In genomic region chr12:11486623-11487444, GRCh38 we compare ENCODE assay signal across 8 cellular contexts.
DNase-seq lines count a peak whose midpoint lies in the region; ATAC-seq and TF ChIP-seq lines count a peak whose summit lies in the region.

No MANE protein-coding gene starts in this region.

- peak; percentile 96 for TF ChIP-seq CTCF in fibroblast of pulmonary artery (IDR thresholded peaks at IDR 0.05; ENCODE audit: low read length, missing control alignments)
- peak; percentile 65 for TF ChIP-seq CTCF in neutrophil (IDR thresholded peaks at IDR 0.05)

- H3K4me1 ChIP-seq in neutrophil (ENCODE audit: control insufficient read depth in 1 of 2, insufficient read depth in 1 of 2, low read depth in 1 of 2, low read length in 1 of 2), result no peaks in the 10 kb centered on the region

- no peaks in the 10 kb centered on the region for H3K36me3 ChIP-seq in neutrophil

- H3K27ac ChIP-seq in neutrophil, result no peak overlapping the region
- H3K27ac ChIP-seq in substantia nigra (ENCODE audit: low read depth, low read length, poor library complexity, severe bottlenecking), result no peak overlapping the region

- no peaks in the 10 kb centered on the region for H3K9me3 ChIP-seq in neutrophil

- ATAC-seq in GM21576 (IDR thresholded peaks at IDR 0.05; ENCODE audit: unreplicated experiment), result peak; percentile 85

- H3K4me3 ChIP-seq in fibroblast of pulmonary artery (replicated peaks; ENCODE audit: low read depth, low read length) (no peak overlapping the region), neutrophil (ENCODE audit: low read depth in 1 of 2, low read length in 1 of 2) (no peak overlapping the region)

- no peaks in the 10 kb centered on the region for H3K27me3 ChIP-seq in neutrophil

- DNase-seq in DMS114 treated with DMSO at 0.1 percent for 48 hours (lab: John Stamatoyannopoulos, UW; ENCODE audit: unreplicated experiment) (peak; percentile 79), LoVo (ENCODE audit: low spot score) (peak; percentile 92), RKO (ENCODE audit: low spot score) (peak; percentile 91), activated T-helper 1 cell treated with Interleukin-2 at 50 U/mL for 16 hours (ENCODE audit: low read depth) (peak; percentile 55), fibroblast of pulmonary artery (ENCODE audit: low read depth) (peak; percentile 92), substantia nigra (lab: John Stamatoyannopoulos, UW) (peak in 39 of 49 donors; percentile 1 to 73 (median 37))

Comparison
In these comparisons a context has a peak if more than half of its experiments do, and no peak if none do; other contexts are left out.
1. DNase-seq: peak in every context shown above with its lines; median percentile 92 in LoVo; 92 in fibroblast of pulmonary artery; 91 in RKO; 79 in DMS114 treated with DMSO at 0.1 percent for 48 hours; 55 in activated T-helper 1 cell treated with Interleukin-2 at 50 U/mL for 16 hours; 37 in substantia nigra.